ENCODE assay signal across 1 cellular context in the genomic region with DNA sequence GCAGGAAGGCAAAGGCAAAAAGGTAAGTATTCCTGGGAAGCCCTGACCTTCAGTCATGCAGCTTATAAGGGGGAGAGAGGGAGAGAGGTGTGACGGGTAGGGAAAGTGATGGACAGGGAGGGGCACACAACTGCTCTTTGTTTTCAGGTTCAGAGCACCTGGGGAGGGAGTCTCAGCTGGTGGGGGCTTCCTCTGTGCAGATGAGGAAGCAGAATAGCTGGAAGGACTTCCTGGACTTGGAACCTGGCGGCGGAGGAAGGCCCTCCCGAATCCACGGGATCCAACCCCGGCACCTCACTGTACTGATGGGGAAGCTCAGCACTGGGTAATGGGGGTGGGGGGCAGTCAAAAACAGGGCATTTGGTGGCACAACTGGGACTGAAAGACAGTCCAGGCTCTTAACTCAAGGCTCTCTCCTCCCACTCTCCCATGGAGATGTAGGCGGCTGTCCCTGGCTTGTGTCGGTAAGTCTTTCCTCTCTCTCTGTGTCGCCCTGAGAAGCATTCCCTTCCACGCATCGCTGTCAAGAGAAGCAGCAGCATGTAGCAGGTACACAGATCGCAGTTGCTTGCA.
TF ChIP-seq lines count a peak whose summit lies in the region.

No MANE protein-coding gene starts in this region.

TF ChIP-seq in WTC11, 78 proteins besides CTCF, POLR2A, EP300 and RAD21 (continued from another document):
- TF ChIP-seq HMGA2 (CRISPR knock-in tag; IDR thresholded peaks at IDR 0.05) (no peak), GABPB1 (CRISPR knock-in tag; IDR thresholded peaks at IDR 0.05) (no peak), KAT7 (CRISPR knock-in tag; IDR thresholded peaks at IDR 0.05; ENCODE audit: borderline replicate concordance) (no peak), NR1H2 (CRISPR knock-in tag; IDR thresholded peaks at IDR 0.05) (no peak), ELF4 (CRISPR knock-in tag; IDR thresholded peaks at IDR 0.05; ENCODE audit: low read depth) (no peak), ZNF232 (CRISPR knock-in tag; IDR thresholded peaks at IDR 0.05) (no peak)
- TF ChIP-seq, protein P1, sequence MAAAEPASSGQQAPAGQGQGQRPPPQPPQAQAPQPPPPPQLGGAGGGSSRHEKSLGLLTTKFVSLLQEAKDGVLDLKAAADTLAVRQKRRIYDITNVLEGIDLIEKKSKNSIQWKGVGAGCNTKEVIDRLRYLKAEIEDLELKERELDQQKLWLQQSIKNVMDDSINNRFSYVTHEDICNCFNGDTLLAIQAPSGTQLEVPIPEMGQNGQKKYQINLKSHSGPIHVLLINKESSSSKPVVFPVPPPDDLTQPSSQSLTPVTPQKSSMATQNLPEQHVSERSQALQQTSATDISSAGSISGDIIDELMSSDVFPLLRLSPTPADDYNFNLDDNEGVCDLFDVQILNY (CRISPR knock-in tag; IDR thresholded peaks at IDR 0.05), result no peak
- TF ChIP-seq, protein P2, sequence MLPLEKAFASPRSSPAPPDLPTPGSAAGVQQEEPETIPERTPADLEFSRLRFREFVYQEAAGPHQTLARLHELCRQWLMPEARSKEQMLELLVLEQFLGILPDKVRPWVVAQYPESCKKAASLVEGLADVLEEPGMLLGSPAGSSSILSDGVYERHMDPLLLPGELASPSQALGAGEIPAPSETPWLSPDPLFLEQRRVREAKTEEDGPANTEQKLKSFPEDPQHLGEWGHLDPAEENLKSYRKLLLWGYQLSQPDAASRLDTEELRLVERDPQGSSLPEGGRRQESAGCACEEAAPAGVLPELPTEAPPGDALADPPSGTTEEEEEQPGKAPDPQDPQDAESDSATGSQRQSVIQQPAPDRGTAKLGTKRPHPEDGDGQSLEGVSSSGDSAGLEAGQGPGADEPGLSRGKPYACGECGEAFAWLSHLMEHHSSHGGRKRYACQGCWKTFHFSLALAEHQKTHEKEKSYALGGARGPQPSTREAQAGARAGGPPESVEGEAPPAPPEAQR (CRISPR knock-in tag; IDR thresholded peaks at IDR 0.05), result no peak
- TF ChIP-seq, protein P3, sequence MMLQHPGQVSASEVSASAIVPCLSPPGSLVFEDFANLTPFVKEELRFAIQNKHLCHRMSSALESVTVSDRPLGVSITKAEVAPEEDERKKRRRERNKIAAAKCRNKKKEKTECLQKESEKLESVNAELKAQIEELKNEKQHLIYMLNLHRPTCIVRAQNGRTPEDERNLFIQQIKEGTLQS (CRISPR knock-in tag; conservative IDR thresholded peaks at IDR 0.05), result no peak
- TF ChIP-seq, protein P4, sequence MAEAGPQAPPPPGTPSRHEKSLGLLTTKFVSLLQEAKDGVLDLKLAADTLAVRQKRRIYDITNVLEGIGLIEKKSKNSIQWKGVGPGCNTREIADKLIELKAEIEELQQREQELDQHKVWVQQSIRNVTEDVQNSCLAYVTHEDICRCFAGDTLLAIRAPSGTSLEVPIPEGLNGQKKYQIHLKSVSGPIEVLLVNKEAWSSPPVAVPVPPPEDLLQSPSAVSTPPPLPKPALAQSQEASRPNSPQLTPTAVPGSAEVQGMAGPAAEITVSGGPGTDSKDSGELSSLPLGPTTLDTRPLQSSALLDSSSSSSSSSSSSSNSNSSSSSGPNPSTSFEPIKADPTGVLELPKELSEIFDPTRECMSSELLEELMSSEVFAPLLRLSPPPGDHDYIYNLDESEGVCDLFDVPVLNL (CRISPR knock-in tag; IDR thresholded peaks at IDR 0.05; ENCODE audit: borderline replicate concordance, low read depth), result no peak
- TF ChIP-seq, protein P5, sequence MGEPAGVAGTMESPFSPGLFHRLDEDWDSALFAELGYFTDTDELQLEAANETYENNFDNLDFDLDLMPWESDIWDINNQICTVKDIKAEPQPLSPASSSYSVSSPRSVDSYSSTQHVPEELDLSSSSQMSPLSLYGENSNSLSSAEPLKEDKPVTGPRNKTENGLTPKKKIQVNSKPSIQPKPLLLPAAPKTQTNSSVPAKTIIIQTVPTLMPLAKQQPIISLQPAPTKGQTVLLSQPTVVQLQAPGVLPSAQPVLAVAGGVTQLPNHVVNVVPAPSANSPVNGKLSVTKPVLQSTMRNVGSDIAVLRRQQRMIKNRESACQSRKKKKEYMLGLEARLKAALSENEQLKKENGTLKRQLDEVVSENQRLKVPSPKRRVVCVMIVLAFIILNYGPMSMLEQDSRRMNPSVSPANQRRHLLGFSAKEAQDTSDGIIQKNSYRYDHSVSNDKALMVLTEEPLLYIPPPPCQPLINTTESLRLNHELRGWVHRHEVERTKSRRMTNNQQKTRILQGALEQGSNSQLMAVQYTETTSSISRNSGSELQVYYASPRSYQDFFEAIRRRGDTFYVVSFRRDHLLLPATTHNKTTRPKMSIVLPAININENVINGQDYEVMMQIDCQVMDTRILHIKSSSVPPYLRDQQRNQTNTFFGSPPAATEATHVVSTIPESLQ (CRISPR knock-in tag; IDR thresholded peaks at IDR 0.05), result no peak
- TF ChIP-seq, protein P6, sequence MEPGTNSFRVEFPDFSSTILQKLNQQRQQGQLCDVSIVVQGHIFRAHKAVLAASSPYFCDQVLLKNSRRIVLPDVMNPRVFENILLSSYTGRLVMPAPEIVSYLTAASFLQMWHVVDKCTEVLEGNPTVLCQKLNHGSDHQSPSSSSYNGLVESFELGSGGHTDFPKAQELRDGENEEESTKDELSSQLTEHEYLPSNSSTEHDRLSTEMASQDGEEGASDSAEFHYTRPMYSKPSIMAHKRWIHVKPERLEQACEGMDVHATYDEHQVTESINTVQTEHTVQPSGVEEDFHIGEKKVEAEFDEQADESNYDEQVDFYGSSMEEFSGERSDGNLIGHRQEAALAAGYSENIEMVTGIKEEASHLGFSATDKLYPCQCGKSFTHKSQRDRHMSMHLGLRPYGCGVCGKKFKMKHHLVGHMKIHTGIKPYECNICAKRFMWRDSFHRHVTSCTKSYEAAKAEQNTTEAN (CRISPR knock-in tag; IDR thresholded peaks at IDR 0.05), result no peak
TF ChIP-seq in WTC11: peak in this region for 0.
